8 cellular contexts compared by ENCODE assay signal in the genomic region with DNA sequence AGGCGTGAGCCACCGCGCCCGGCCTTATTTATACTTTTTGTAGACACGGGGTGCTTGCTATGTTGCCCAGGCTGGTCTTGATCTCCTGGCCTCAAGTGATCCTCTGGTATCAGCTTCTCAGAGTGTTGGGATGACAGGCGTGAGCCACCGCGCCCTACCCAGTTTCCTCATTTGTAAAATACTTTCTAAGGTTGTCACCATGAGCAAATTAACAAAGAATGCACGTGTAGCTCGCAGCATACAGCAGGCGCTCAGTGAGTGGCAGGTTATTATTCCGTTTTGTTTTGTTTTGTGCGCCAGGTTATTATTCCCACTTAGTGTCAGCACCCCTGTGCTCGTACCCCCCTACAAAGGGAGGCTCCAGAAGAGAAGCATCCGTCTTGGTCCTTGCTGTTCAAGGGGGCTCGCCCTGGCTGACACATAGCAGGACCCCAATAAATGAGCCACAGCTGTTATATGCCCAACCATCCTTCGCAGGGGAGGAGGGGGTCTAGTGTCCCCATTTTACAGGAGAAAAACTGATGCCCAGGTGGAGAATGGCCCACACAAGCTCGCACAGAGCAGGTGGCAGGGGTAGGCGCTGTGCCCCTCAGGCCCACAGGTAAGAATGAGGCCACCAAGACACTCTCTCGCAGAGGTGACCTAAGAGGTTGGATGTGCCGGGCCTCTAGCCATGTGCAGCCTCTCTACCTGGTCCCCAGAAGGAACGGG. TPM values are rescaled to one million over a fixed set of nuclear protein-coding genes. Genes with fewer than 3 reads are reported as not detected.
DNase-seq lines count a peak whose midpoint lies in the region; ATAC-seq and TF ChIP-seq lines count a peak whose summit lies in the region.

No MANE protein-coding gene starts in this region.

- H3K4me3 ChIP-seq in GM06990 (replicated peaks; ENCODE audit: low read depth, low read length), result peak overlapping the region; percentile 73
- peak overlapping the region; percentile 75 for H3K4me3 ChIP-seq in MG63
- H3K4me3 ChIP-seq in dorsolateral prefrontal cortex, result peak overlapping the region; percentile 70 to 99 (median 94)
- H3K4me3 ChIP-seq in neuron (ENCODE audit: low read length), result peak overlapping the region; percentile 65
- no peak overlapping the region for H3K4me3 ChIP-seq in lower leg skin (ENCODE audit: low read depth, poor library complexity, severe bottlenecking)

- peaks cover 22% of the 10 kb centered on the region for H3K4me1 ChIP-seq in neuron (ENCODE audit: insufficient read depth, low read length)

- DNase-seq in GM06990 (ENCODE audit: extremely low read depth, insufficient read length) (no peak), MG63 (peak; percentile 21), dorsolateral prefrontal cortex (no peak), lower leg skin (ENCODE audit: low spot score in 2 of 2) (no peak), OCI-M1 (lab: John Stamatoyannopoulos, UW) (no peak)

- H2AFZ ChIP-seq in neuron (ENCODE audit: low read depth, low read length), result peak overlapping the region; percentile 11

- no peaks in the 10 kb centered on the region for H3K27me3 ChIP-seq in GM06990 (replicated peaks; ENCODE audit: control insufficient read depth, insufficient read depth, low read length)
- H3K27me3 ChIP-seq in MG63, result no peaks in the 10 kb centered on the region
- no peaks in the 10 kb centered on the region for H3K27me3 ChIP-seq in dorsolateral prefrontal cortex
- H3K27me3 ChIP-seq in neuron (ENCODE audit: insufficient read depth, low read length), result no peaks in the 10 kb centered on the region

- WGBS in lower leg skin, 2 donors, result 50 to 57% methylated on average over 21 of the region's 22 CpGs

- H3K9me3 ChIP-seq in MG63 (no peaks in the 10 kb centered on the region), neuron (ENCODE audit: low read length) (no peaks in the 10 kb centered on the region)

- intact Hi-C loops in dorsolateral prefrontal cortex (cut with DNase I) (loop anchor here (2.0 to 5.0 kb wide), 3 partner anchors 37 to 72 kb away; a partner anchor contains a TSS), lower leg skin (cut with DNase I; ENCODE audit: low total_unique reads) (no loop called here)

- peaks cover 14% of the 10 kb centered on the region for H3K36me3 ChIP-seq in GM06990 (ENCODE audit: control insufficient read depth, insufficient read depth, low read length)
- H3K36me3 ChIP-seq in MG63, result peaks cover 3% of the 10 kb centered on the region
- H3K36me3 ChIP-seq in neuron (ENCODE audit: insufficient read depth, low read length), result peaks cover 30% of the 10 kb centered on the region

- no peak for ATAC-seq in GM18502 (IDR thresholded peaks at IDR 0.05; ENCODE audit: poor library complexity, unreplicated experiment)
- ATAC-seq in GM21526 (IDR thresholded peaks at IDR 0.05; ENCODE audit: low FRiP score, unreplicated experiment), result no peak

- TF ChIP-seq CTCF in GM06990 (IDR thresholded peaks at IDR 0.05; ENCODE audit: insufficient read depth, low read length, poor library complexity, severe bottlenecking), result no peak
- TF ChIP-seq CTCF in dorsolateral prefrontal cortex (IDR thresholded peaks at IDR 0.05 in 54 of 56, conservative IDR thresholded peaks at IDR 0.05 in 2 of 56; ENCODE audit: low read depth in 1 of 56, partially characterized antibody in 56 of 56), result no peak
- no peak for TF ChIP-seq CTCF in lower leg skin (IDR thresholded peaks at IDR 0.05)

- TF ChIP-seq POLR2A in lower leg skin (IDR thresholded peaks at IDR 0.05), result no peak

- H3K27ac ChIP-seq in dorsolateral prefrontal cortex, result peak overlapping the region in 48 of 59 donors; percentile 35 to 96 (median 84)

RNA-seq across cellular contexts. Expression of a gene that starts 0.7 kb away (rescaled TPM):
- total RNA-seq in MG63 (2014; rRNA removed; shearing (Covaris generic); ENCODE audit: low replicate concordance), result 3.2 and 19.9 TPM in 2 replicates
- total RNA-seq in dorsolateral prefrontal cortex, result 10 to 100 TPM; 12.6 to 31.3 (median 19.8) TPM
- total RNA-seq in lower leg skin, result 10 to 100 TPM; 24.3 to 57.7 (median 34.2) TPM

RNA-seq across cellular contexts. Expression of a gene that starts 1.2 kb away (rescaled TPM):
- total RNA-seq in MG63 (2014; rRNA removed; shearing (Covaris generic); ENCODE audit: low replicate concordance), result 192 and 203 TPM in 2 replicates
- total RNA-seq in dorsolateral prefrontal cortex (100 to 1,000 TPM in 118 of 120 experiments, 10 to 100 TPM in 2; 86.1 to 217 (median 147) TPM), lower leg skin (100 to 1,000 TPM; 202 to 292 (median 238) TPM)

RNA-seq across cellular contexts. Expression of a gene that starts 34.3 kb away (rescaled TPM):
- total RNA-seq in MG63 (2014; rRNA removed; shearing (Covaris generic); ENCODE audit: low replicate concordance), result 12.5 and 14.4 TPM in 2 replicates
- total RNA-seq in dorsolateral prefrontal cortex (100 to 1,000 TPM in 8 of 120 experiments, 10 to 100 TPM in 112; 30.0 to 174 (median 53.4) TPM), lower leg skin (10 to 100 TPM; 24.5 to 32.7 (median 29.3) TPM)

RNA-seq across cellular contexts. Expression of a gene that starts 55.0 kb away (rescaled TPM):
- 16.3 and 21.2 TPM in 2 replicates for total RNA-seq in MG63 (2014; rRNA removed; shearing (Covaris generic); ENCODE audit: low replicate concordance)
- total RNA-seq in dorsolateral prefrontal cortex (10 to 100 TPM; 30.1 to 65.0 (median 46.2) TPM), lower leg skin (10 to 100 TPM; 18.7 to 46.4 (median 28.4) TPM)

RNA-seq across cellular contexts. Expression of a gene that starts 55.3 kb away (rescaled TPM):
- total RNA-seq in MG63 (2014; rRNA removed; shearing (Covaris generic); ENCODE audit: low replicate concordance), result 2.6 and 5.2 TPM in 2 replicates
- total RNA-seq in dorsolateral prefrontal cortex (10 to 100 TPM; 13.6 to 22.3 (median 18.4) TPM), lower leg skin (10 to 100 TPM; 14.0 to 23.7 (median 18.4) TPM)
